In the genomic region with DNA sequence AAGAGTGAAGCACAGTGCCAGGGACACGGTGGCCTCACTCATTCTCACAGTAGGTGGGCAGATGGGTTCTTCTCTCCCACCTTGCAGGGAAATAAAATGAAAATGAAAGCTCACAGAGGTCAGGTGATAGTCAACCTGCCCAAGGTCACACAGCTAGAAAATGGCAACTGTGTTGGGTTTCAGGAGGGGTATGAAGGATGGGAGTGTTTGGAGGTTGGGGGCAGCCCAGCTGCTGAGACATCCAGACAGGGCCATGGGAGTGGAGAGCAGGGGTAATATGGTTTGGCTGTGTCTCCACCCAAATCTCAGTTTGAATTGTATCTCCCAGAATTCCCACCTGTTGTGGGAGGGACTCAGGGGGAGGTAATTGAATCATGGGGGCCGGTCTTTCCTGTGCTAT, we compare ENCODE assay signal across 18 cellular contexts.
DNase-seq lines count a peak whose midpoint lies in the region; ATAC-seq and TF ChIP-seq lines count a peak whose summit lies in the region.
"Had no signal": no experiment of that assay in that cellular context is flagged by ENCODE, and none has a peak within 500 bp of the region (broad histone marks: within the 10 kb centered on the region; RNA-seq: fewer than 3 reads in every experiment).

No MANE protein-coding gene starts in this region.

- intact Hi-C loops in Right ventricle myocardium superior (cut with DNase I), result no loop called here

- H3K4me3 Mint-ChIP-seq in neural crest cell, result no peak overlapping the region
- H3K4me3 Mint-ChIP-seq: B cell; CD4-positive, alpha-beta T cell; CD8-positive, alpha-beta T cell had no signal

- ATAC-seq in GM18868 (IDR thresholded peaks at IDR 0.05; ENCODE audit: unreplicated experiment) (peak; percentile 61), HG03103 (IDR thresholded peaks at IDR 0.05; ENCODE audit: low read depth, unreplicated experiment) (peak; percentile 45), Right ventricle myocardium superior (ENCODE audit: poor library complexity) (no peak)
- ATAC-seq: A549; CD8-positive, alpha-beta T cell; GM12878 had no signal

- H3K9me3 Mint-ChIP-seq in neural crest cell, result no peaks in the 10 kb centered on the region
- H3K9me3 Mint-ChIP-seq: CD4-positive, alpha-beta T cell had no signal

- peaks cover 11% of the 10 kb centered on the region for H3K36me3 Mint-ChIP-seq in neural crest cell (ENCODE audit: low read depth)
- H3K36me3 Mint-ChIP-seq: CD8-positive, alpha-beta T cell had no signal

- TF ChIP-seq CTCF in neural crest cell (conservative IDR thresholded peaks at IDR 0.05), result no peak

- H3K4me1 Mint-ChIP-seq in neural crest cell, result no peaks in the 10 kb centered on the region
- H3K4me1 Mint-ChIP-seq: B cell had no signal

- H3K27me3 Mint-ChIP-seq in neural crest cell (ENCODE audit: low read depth), result no peaks in the 10 kb centered on the region
- H3K27me3 Mint-ChIP-seq: B cell; CD4-positive, alpha-beta T cell had no signal

- peak overlapping the region; percentile 78 for H3K27ac Mint-ChIP-seq in neural crest cell (ENCODE audit: unreplicated experiment)
- H3K27ac Mint-ChIP-seq: B cell; CD4-positive, alpha-beta T cell; CD8-positive, alpha-beta T cell had no signal

- DNase-seq in mesenteric fat pad (ENCODE audit: low spot score), result peak; percentile 43
- no peak for DNase-seq in neural crest cell (ENCODE audit: low read depth, low spot score)
- no peak for DNase-seq in HuH-7.5 (ENCODE audit: low spot score)
- no peak for DNase-seq in Right ventricle myocardium superior
- DNase-seq in activated naive CD4-positive, alpha-beta T cell (lab: John Stamatoyannopoulos, UW), result no peak
- no peak for DNase-seq in GM03348 (ENCODE audit: low spot score)
- DNase-seq: AML-193; Caco-2; Calu3; CD4-positive, alpha-beta T cell; CD8-positive, alpha-beta T cell; DMS79 treated with DMSO at 0.1 percent for 48 hours; GF-D8 had no signal
